In genomic region chr16:83968891-83969672, GRCh38 we compare ENCODE assay signal across 14 cellular contexts. TPM values are rescaled to one million over a fixed set of nuclear protein-coding genes. Genes with fewer than 3 reads are reported as not detected.
DNase-seq lines count a peak whose midpoint lies in the region; ATAC-seq, FAIRE-seq and TF ChIP-seq lines count a peak whose summit lies in the region.
"Had no signal": no experiment of that assay in that cellular context is flagged by ENCODE, and none has a peak within 500 bp of the region (broad histone marks: within the 10 kb centered on the region; RNA-seq: fewer than 3 reads in every experiment).

No MANE protein-coding gene starts in this region.

- H3K9ac ChIP-seq in H1 (replicated peaks in 1 of 4; ENCODE audit: extremely low read depth in 1 of 4, low read depth in 3 of 4, low read length in 3 of 4), result no peak overlapping the region

- H3K27ac ChIP-seq in H1 (ENCODE audit: low read depth, low read length), result no peak overlapping the region
- H3K27ac ChIP-seq in naive thymus-derived CD4-positive, alpha-beta T cell (ENCODE audit: low read depth, low read length), result no peak overlapping the region
- H3K27ac ChIP-seq: SK-N-MC, vagina had no signal

- POLR2A ChIA-PET in H1 (lab: Charles Lee; ENCODE audit: partially characterized antibody), result interaction anchor here (1.0 to 1.9 kb wide), 3 partner anchors 73 to 148 kb away, joined by 3 to 10 read pairs (median 5); partner anchors contain the start of gene MBTPS1
- POLR2A ChIA-PET in naive thymus-derived CD4-positive, alpha-beta T cell (lab: Charles Lee), result no interaction called here

- peaks cover 0 to 11% (median 8%) of the 10 kb centered on the region in 4 experiments; a peak in 6 of 7 replicates for H3K4me1 ChIP-seq in H1 (replicated peaks in 1 of 4; ENCODE audit: control insufficient read depth in 3 of 4, insufficient read depth in 4 of 4, low read length in 3 of 4)
- H3K4me1 ChIP-seq in naive thymus-derived CD4-positive, alpha-beta T cell (ENCODE audit: control insufficient read depth in 2 of 2, insufficient read depth in 2 of 2, low read length in 2 of 2), result no peaks in the 10 kb centered on the region
- H3K4me1 ChIP-seq: vagina had no signal

- peaks cover 0 to 3% of the 10 kb centered on the region in 2 experiments for H4K20me1 ChIP-seq in H1 (replicated peaks in 1 of 2; ENCODE audit: control insufficient read depth in 1 of 2, insufficient read depth in 2 of 2, low read length in 2 of 2)

- H3K14ac ChIP-seq in H1 (ENCODE audit: insufficient read length), result no peak overlapping the region

- H3K18ac ChIP-seq in H1 (ENCODE audit: extremely low read depth, low read length), result no peak overlapping the region; the same call in 1 of the 2 replicates

- no peak for TF ChIP-seq EP300 in H1 (IDR thresholded peaks at IDR 0.05; ENCODE audit: borderline replicate concordance in 1 of 2, low read depth in 2 of 2, low read length in 2 of 2)

- no peaks in the 10 kb centered on the region for H3K9me3 Mint-ChIP-seq in stimulated activated naive CD8-positive, alpha-beta T cell treated with anti-CD3 and anti-CD28 coated beads, Interleukin-15, Interleukin-2, amounts not matched to agents 100 ng/mL and 50 ng/mL, for 24 hours
- H3K9me3 Mint-ChIP-seq in nephron, result no peaks in the 10 kb centered on the region
- peaks cover 0 to 3% (median 0%) of the 10 kb centered on the region in 11 donors for H3K9me3 Mint-ChIP-seq in naive thymus-derived CD4-positive, alpha-beta T cell

- H4K5ac ChIP-seq in H1 (ENCODE audit: insufficient read length, low read depth, low read length), result no peak overlapping the region

- no peak for DNase-seq in stimulated activated naive CD8-positive, alpha-beta T cell treated with anti-CD3 and anti-CD28 coated beads, Interleukin-15, Interleukin-2, amounts not matched to agents 100 U/mL and 50 U/mL, for 24 hours
- DNase-seq in H1 (ENCODE audit: low read depth in 1 of 2, low spot score in 2 of 2), result no peak
- DNase-seq in naive thymus-derived CD4-positive, alpha-beta T cell, result no peak
- DNase-seq in NCI-H748 treated with DMSO at 0.1 percent for 48 hours (lab: John Stamatoyannopoulos, UW), result no peak
- DNase-seq: effector CD4-positive, alpha-beta T cell; NCI-H2081 treated with DMSO at 0.1 percent for 48 hours; ovary; stimulated activated CD8-positive, alpha-beta memory T cell treated with anti-CD3 and anti-CD28 coated beads, Interleukin-4, amount 100 ng/mL, for 48 hours had no signal

- H3K23me2 ChIP-seq in H1 (ENCODE audit: low read depth, low read length), result peaks cover 11% of the 10 kb centered on the region; the same call in 1 of the 2 replicates

- no peak overlapping the region for H2BK20ac ChIP-seq in H1 (ENCODE audit: low read length)

- H2AFZ ChIP-seq in H1 (ENCODE audit: low read length), result no peak overlapping the region

- H3K27me3 ChIP-seq in H1 (replicated peaks in 1 of 4; ENCODE audit: control insufficient read depth in 3 of 4, extremely low read depth in 1 of 4, insufficient read depth in 3 of 4, low read length in 3 of 4), result peaks cover 0 to 13% (median 9%) of the 10 kb centered on the region in 4 experiments; a peak in 6 of 7 replicates
- H3K27me3 ChIP-seq in naive thymus-derived CD4-positive, alpha-beta T cell (ENCODE audit: control insufficient read depth in 2 of 2, insufficient read depth in 2 of 2, low read length in 2 of 2), result no peaks in the 10 kb centered on the region
- H3K27me3 ChIP-seq: ovary, vagina had no signal

- no peak overlapping the region for H2BK15ac ChIP-seq in H1 (ENCODE audit: low read length)

- H2BK5ac ChIP-seq in H1 (ENCODE audit: low read depth, low read length), result no peak overlapping the region

- H3K36me3 ChIP-seq in H1 (ENCODE audit: control insufficient read depth in 2 of 4, insufficient read depth in 4 of 4, low read length in 3 of 4), result no peaks in the 10 kb centered on the region
- H3K36me3 ChIP-seq in naive thymus-derived CD4-positive, alpha-beta T cell (ENCODE audit: control insufficient read depth in 2 of 3, insufficient read depth in 3 of 3, low read length in 3 of 3), result no peaks in the 10 kb centered on the region
- H3K36me3 ChIP-seq: ovary, vagina had no signal

- 15% methylated on average over 10 of the region's 46 CpGs; no CpG with 5 or more reads in 1 of the 2 experiments for WGBS in H1 (ENCODE audit: extremely low coverage in 1 of 2, insufficient coverage in 1 of 2, insufficient read length in 1 of 2, insufficient replicate concordance in 2 of 2, low coverage in 1 of 2, low lambda C conversion rate in 2 of 2, missing lambda C conversion rate in 1 of 2), 2 experiments

- no peak for FAIRE-seq in H1 (lab: Jason Lieb, UNC)

- TF ChIP-seq POLR2A in H1 (IDR thresholded peaks at IDR 0.05; ENCODE audit: control extremely low read depth in 1 of 2, low read depth in 2 of 2, low read length in 2 of 2), result no peak

- no peak overlapping the region for H3K4ac ChIP-seq in H1 (replicated peaks; ENCODE audit: insufficient read length, low read depth, low read length)

- H2BK12ac ChIP-seq in H1 (ENCODE audit: low read depth, low read length), result no peak overlapping the region

- no peaks in the 10 kb centered on the region for H3K79me2 ChIP-seq in H1 (ENCODE audit: control insufficient read depth in 1 of 2, insufficient read depth in 2 of 2, low read length in 2 of 2)

- H2AK5ac ChIP-seq in H1 (ENCODE audit: low read depth, low read length), result no peak overlapping the region

- H3K4me2 ChIP-seq in H1 (ENCODE audit: insufficient read depth in 1 of 2, low read depth in 2 of 2, low read length in 2 of 2), result peak overlapping the region; percentile 76 to 79

- H4K8ac ChIP-seq in H1 (ENCODE audit: extremely low read depth, insufficient read depth, low read length), result peak overlapping the region; percentile 15; the same call in 1 of the 2 replicates

- peaks cover 20% of the 10 kb centered on the region for H3K27me3 Mint-ChIP-seq in stimulated activated naive CD8-positive, alpha-beta T cell treated with anti-CD3 and anti-CD28 coated beads, Interleukin-15, Interleukin-2, amounts not matched to agents 100 ng/mL and 50 ng/mL, for 24 hours
- H3K27me3 Mint-ChIP-seq in nephron (ENCODE audit: low read depth), result peaks cover 43% of the 10 kb centered on the region
- H3K27me3 Mint-ChIP-seq in naive thymus-derived CD4-positive, alpha-beta T cell, result peaks cover 11 to 28% (median 16%) of the 10 kb centered on the region in 5 donors

- peak overlapping the region; percentile 8 for H3K4me3 Mint-ChIP-seq in stimulated activated naive CD8-positive, alpha-beta T cell treated with anti-CD3 and anti-CD28 coated beads, Interleukin-15, Interleukin-2, amounts not matched to agents 100 ng/mL and 50 ng/mL, for 24 hours
- peak overlapping the region; percentile 69 to 80 (median 77) for H3K4me3 Mint-ChIP-seq in nephron
- H3K4me3 Mint-ChIP-seq in naive thymus-derived CD4-positive, alpha-beta T cell, result peak overlapping the region in 4 of 10 donors; percentile 29 to 67 (median 36)

- TF ChIP-seq RAD21 in H1 (IDR thresholded peaks at IDR 0.05 in 1 of 2, conservative IDR thresholded peaks at IDR 0.05 in 1 of 2; ENCODE audit: low read depth in 2 of 2, low read length in 2 of 2), result no peak

- ATAC-seq in stimulated activated naive CD8-positive, alpha-beta T cell treated with anti-CD3 and anti-CD28 coated beads, Interleukin-15, Interleukin-2, amounts not matched to agents 100 U/mL and 50 U/mL, for 24 hours, result no peak
- ATAC-seq in naive thymus-derived CD4-positive, alpha-beta T cell, result no peak
- ATAC-seq in GM21825 (IDR thresholded peaks at IDR 0.05; ENCODE audit: unreplicated experiment) (no peak), GM18873 (IDR thresholded peaks at IDR 0.05; ENCODE audit: low FRiP score, unreplicated experiment) (no peak)

- H3K4me1 Mint-ChIP-seq in stimulated activated naive CD8-positive, alpha-beta T cell treated with anti-CD3 and anti-CD28 coated beads, Interleukin-15, Interleukin-2, amounts not matched to agents 100 ng/mL and 50 ng/mL, for 24 hours (ENCODE audit: low read depth), result peaks cover 4% of the 10 kb centered on the region
- no peaks in the 10 kb centered on the region for H3K4me1 Mint-ChIP-seq in nephron
- H3K4me1 Mint-ChIP-seq in naive thymus-derived CD4-positive, alpha-beta T cell, result peaks cover 0 to 6% (median 4%) of the 10 kb centered on the region in 7 donors

- no peaks in the 10 kb centered on the region for H3K36me3 Mint-ChIP-seq in stimulated activated naive CD8-positive, alpha-beta T cell treated with anti-CD3 and anti-CD28 coated beads, Interleukin-15, Interleukin-2, amounts not matched to agents 100 ng/mL and 50 ng/mL, for 24 hours (ENCODE audit: low read depth)
- no peaks in the 10 kb centered on the region for H3K36me3 Mint-ChIP-seq in nephron (ENCODE audit: low read depth)
- H3K36me3 Mint-ChIP-seq in naive thymus-derived CD4-positive, alpha-beta T cell, result no peaks in the 10 kb centered on the region

- no peaks in the 10 kb centered on the region for H3K79me1 ChIP-seq in H1 (ENCODE audit: low read depth, low read length)

- H3K56ac ChIP-seq in H1 (replicated peaks; ENCODE audit: insufficient read length, low read depth, low read length), result no peak overlapping the region

- TF ChIP-seq CTCF in H1 (IDR thresholded peaks at IDR 0.05; ENCODE audit: control extremely low read depth in 1 of 3, insufficient read depth in 1 of 3, low read depth in 1 of 3, low read length in 3 of 3) (no peak), nephron (IDR thresholded peaks at IDR 0.05; ENCODE audit: unreplicated experiment in 3 of 3) (no peak)

- no peak overlapping the region for H4K91ac ChIP-seq in H1 (replicated peaks; ENCODE audit: insufficient read length, low read length)

- H3K23ac ChIP-seq in H1 (ENCODE audit: insufficient read length), result no peak overlapping the region

- CTCF ChIA-PET in H1 (lab: Charles Lee; ENCODE audit: partially characterized antibody), result interaction anchor here (0.9 to 4.6 kb wide), 13 partner anchors 9 to 99 kb away, joined by 3 to 70 read pairs (median 6); partner anchors contain the start of genes OSGIN1 and SLC38A8
- CTCF ChIA-PET in naive thymus-derived CD4-positive, alpha-beta T cell (lab: Charles Lee), result no interaction called here

- H2BK120ac ChIP-seq in H1 (replicated peaks; ENCODE audit: low read depth, low read length), result no peak overlapping the region

- intact Hi-C loops in naive thymus-derived CD4-positive, alpha-beta T cell (cut with micrococcal nuclease), result no loop called here

- no peaks in the 10 kb centered on the region for H3K9me3 ChIP-seq in H1 (ENCODE audit: insufficient read depth in 2 of 2, low read depth in 1 of 2, low read length in 1 of 2)
- no peaks in the 10 kb centered on the region for H3K9me3 ChIP-seq in naive thymus-derived CD4-positive, alpha-beta T cell (ENCODE audit: control insufficient read depth in 2 of 3, low read length in 3 of 3)
- H3K9me3 ChIP-seq: ovary, vagina had no signal

- H3K27ac Mint-ChIP-seq in stimulated activated naive CD8-positive, alpha-beta T cell treated with anti-CD3 and anti-CD28 coated beads, Interleukin-15, Interleukin-2, amounts not matched to agents 100 ng/mL and 50 ng/mL, for 24 hours, result no peak overlapping the region
- H3K27ac Mint-ChIP-seq in nephron, result no peak overlapping the region
- H3K27ac Mint-ChIP-seq in naive thymus-derived CD4-positive, alpha-beta T cell, result no peak overlapping the region

- H3K4me3 ChIP-seq in H1 (ENCODE audit: extremely low read depth in 1 of 4, insufficient read depth in 2 of 4, low read depth in 3 of 4, low read length in 4 of 4), result peak overlapping the region; percentile 31 to 62 (median 45)
- no peak overlapping the region for H3K4me3 ChIP-seq in naive thymus-derived CD4-positive, alpha-beta T cell (ENCODE audit: low read length)
- H3K4me3 ChIP-seq: ovary, SK-N-MC had no signal

RNA-seq across cellular contexts. Expression of gene NECAB2, which starts 1.0 kb away (rescaled TPM):
- 2.0 and 3.6 TPM in 2 replicates for total RNA-seq in H1 (2021; fragmentation: NEBNext Ultra II Directional; extraction: Animal tissue kit (Norgen Biotek cat#: 25700))
- polyA plus RNA-seq in H1 (2011; rRNA removed), result 4.2 and 7.5 TPM in 2 replicates
- 5.4 TPM for polyA plus RNA-seq in H1 (2011; cell fraction: cytosol; rRNA removed)
- polyA plus RNA-seq in H1 (2011; cell fraction: nucleus; rRNA removed), result 27.9 TPM
- polyA plus RNA-seq in H1 (2012, experiment 1 of 2), result 3.8 to 7.5 TPM (median 5.9 TPM) in 4 replicates
- 2.7 TPM for polyA plus RNA-seq in H1 (2012, experiment 2 of 2)
- 3.8 TPM for polyA plus RNA-seq in H1 (2013, experiment 1 of 2)
- 4.0 TPM for polyA plus RNA-seq in H1 (2013, experiment 2 of 2)
- polyA minus RNA-seq in H1 (2011; rRNA and poly(A)+ RNA removed), result 2.3 and 3.2 TPM in 2 replicates
- polyA minus RNA-seq in H1 (2011; cell fraction: cytosol; rRNA and poly(A)+ RNA removed), result 2.6 TPM
- polyA minus RNA-seq in H1 (2011; cell fraction: nucleus; rRNA and poly(A)+ RNA removed), result 4.1 TPM
- not detected for total RNA-seq in naive thymus-derived CD4-positive, alpha-beta T cell
- polyA plus RNA-seq in naive thymus-derived CD4-positive, alpha-beta T cell, result not detected
- total RNA-seq: vagina had no signal

RNA-seq across cellular contexts. Expression of gene OSGIN1, which starts 16.0 kb away (rescaled TPM):
- 0.48 and 0.58 TPM in 2 replicates for total RNA-seq in H1 (2021; fragmentation: NEBNext Ultra II Directional; extraction: Animal tissue kit (Norgen Biotek cat#: 25700))
- polyA plus RNA-seq in H1 (2011; rRNA removed), result 0.76 and 1.5 TPM in 2 replicates
- 1.2 TPM for polyA plus RNA-seq in H1 (2011; cell fraction: cytosol; rRNA removed)
- 2.4 TPM for polyA plus RNA-seq in H1 (2011; cell fraction: nucleus; rRNA removed)
- polyA plus RNA-seq in H1 (2012, experiment 1 of 2), result 0.53 to 0.86 TPM (median 0.70 TPM) in 4 replicates
- polyA plus RNA-seq in H1 (2012, experiment 2 of 2), result 0.34 TPM
- 0.34 TPM for polyA plus RNA-seq in H1 (2013, experiment 1 of 2)
- polyA plus RNA-seq in H1 (2013, experiment 2 of 2), result 0.48 TPM
- 0.16 and 0.22 TPM in 2 replicates for polyA minus RNA-seq in H1 (2011; rRNA and poly(A)+ RNA removed)
- polyA minus RNA-seq in H1 (2011; cell fraction: cytosol; rRNA and poly(A)+ RNA removed), result 0.59 TPM
- polyA minus RNA-seq in H1 (2011; cell fraction: nucleus; rRNA and poly(A)+ RNA removed), result 2.5 TPM
- total RNA-seq in naive thymus-derived CD4-positive, alpha-beta T cell, result 1 to 10 TPM in 3 of 5 experiments, under 1 TPM in 2; 0.34 to 8.4 (median 1.3) TPM
- polyA plus RNA-seq in naive thymus-derived CD4-positive, alpha-beta T cell, result under 1 TPM in 1 of 2 donors, not detected in 1; 0.59 TPM
